In genomic region chr3:182969277-182969676, GRCh38 we compare ENCODE assay signal across 10 cellular contexts. TPM values are rescaled to one million over a fixed set of nuclear protein-coding genes. Genes with fewer than 3 reads are reported as not detected.
DNase-seq lines count a peak whose midpoint lies in the region; TF ChIP-seq lines count a peak whose summit lies in the region.
"Had no signal": no experiment of that assay in that cellular context is flagged by ENCODE, and none has a peak within 500 bp of the region (broad histone marks: within the 10 kb centered on the region; RNA-seq: fewer than 3 reads in every experiment).

No MANE protein-coding gene starts in this region.

- H3K4me1 Mint-ChIP-seq in dendritic cell treated with granulocyte-macrophage colony-stimulating factor and Interleukin-4, amounts not matched to agents 40 ng/mL and 50 ng/mL, for 4 days (ENCODE audit: low read depth): peaks cover 41% of the 10 kb centered on the region
- peaks cover 28% of the 10 kb centered on the region for H3K4me1 Mint-ChIP-seq in progenitor cell of endocrine pancreas (ENCODE audit: low read depth)
- H3K4me1 Mint-ChIP-seq in activated T-helper 2 cell treated with anti-CD3 and anti-CD28 coated beads, Interferon-gamma antibody, Interleukin-2, Interleukin-4, amounts not matched to agents 10 μg/mL and 5 μg/mL and 100 μg/mL, durations not matched to agents 14 hours and 24 hours and 36 hours (ENCODE audit: low read depth): peaks cover 38% of the 10 kb centered on the region

- intact Hi-C loops in dendritic cell treated with granulocyte-macrophage colony-stimulating factor and Interleukin-4, amounts not matched to agents 40 ng/mL and 50 ng/mL, for 4 days (cut with micrococcal nuclease): no loop called here
- intact Hi-C loops in activated T-helper 2 cell treated with anti-CD3 and anti-CD28 coated beads, Interferon-gamma antibody, Interleukin-2, Interleukin-4, amounts not matched to agents 10 μg/mL and 5 μg/mL and 100 μg/mL, durations not matched to agents 14 hours and 24 hours and 36 hours (cut with micrococcal nuclease): loop anchor here (5.0 to 10.0 kb wide), 2 partner anchors 126 to 498 kb away; partner anchors contain the start of gene MCCC1

- no peak for TF ChIP-seq CTCF in progenitor cell of endocrine pancreas (IDR thresholded peaks at IDR 0.05; ENCODE audit: unreplicated experiment)

- H3K36me3 Mint-ChIP-seq in dendritic cell treated with granulocyte-macrophage colony-stimulating factor and Interleukin-4, amounts not matched to agents 40 ng/mL and 50 ng/mL, for 4 days (ENCODE audit: low read depth): peaks cover 9% of the 10 kb centered on the region
- H3K36me3 Mint-ChIP-seq in progenitor cell of endocrine pancreas (ENCODE audit: insufficient read depth): peaks cover 2% of the 10 kb centered on the region
- peaks cover 12% of the 10 kb centered on the region for H3K36me3 Mint-ChIP-seq in activated T-helper 2 cell treated with anti-CD3 and anti-CD28 coated beads, Interferon-gamma antibody, Interleukin-2, Interleukin-4, amounts not matched to agents 10 μg/mL and 5 μg/mL and 100 μg/mL, durations not matched to agents 14 hours and 24 hours and 36 hours (ENCODE audit: low read depth)

- DNase-seq in GM03348 (ENCODE audit: low spot score) (peak; percentile 62), NCI-H69 (lab: John Stamatoyannopoulos, UW) (peak; percentile 25), progenitor cell of endocrine pancreas (ENCODE audit: low spot score, unreplicated experiment) (no peak), DMS53 treated with DMSO at 0.1 percent for 48 hours (lab: John Stamatoyannopoulos, UW; ENCODE audit: unreplicated experiment) (no peak), superior temporal gyrus (ENCODE audit: extremely low spot score) (no peak)
- no peak for DNase-seq in activated T-helper 2 cell treated with anti-CD3 and anti-CD28 coated beads, Interferon-gamma antibody, Interleukin-2, Interleukin-4, amounts not matched to agents 10 μg/mL and 5 μg/mL and 100 μg/mL, durations not matched to agents 14 hours and 24 hours and 36 hours (ENCODE audit: low spot score)
- DNase-seq: activated naive CD8-positive, alpha-beta T cell treated with anti-CD3 and anti-CD28 coated beads, Interleukin-2, amount 10 ng/mL, durations not matched to agents 7 days and 5 days; NCI-H2171; T1000 had no signal

- H3K4me3 Mint-ChIP-seq in dendritic cell treated with granulocyte-macrophage colony-stimulating factor and Interleukin-4, amounts not matched to agents 40 ng/mL and 50 ng/mL, for 4 days: no peak overlapping the region
- H3K4me3 Mint-ChIP-seq in progenitor cell of endocrine pancreas (ENCODE audit: low read depth): no peak overlapping the region
- H3K4me3 Mint-ChIP-seq in activated T-helper 2 cell treated with anti-CD3 and anti-CD28 coated beads, Interferon-gamma antibody, Interleukin-2, Interleukin-4, amounts not matched to agents 10 μg/mL and 5 μg/mL and 100 μg/mL, durations not matched to agents 14 hours and 24 hours and 36 hours (ENCODE audit: low read depth): no peak overlapping the region
- H3K4me3 Mint-ChIP-seq: activated naive CD8-positive, alpha-beta T cell treated with anti-CD3 and anti-CD28 coated beads, Interleukin-2, amount 10 ng/mL, durations not matched to agents 7 days and 5 days had no signal

- no peaks in the 10 kb centered on the region for H3K27me3 Mint-ChIP-seq in dendritic cell treated with granulocyte-macrophage colony-stimulating factor and Interleukin-4, amounts not matched to agents 40 ng/mL and 50 ng/mL, for 4 days
- H3K27me3 Mint-ChIP-seq in progenitor cell of endocrine pancreas: no peaks in the 10 kb centered on the region
- no peaks in the 10 kb centered on the region for H3K27me3 Mint-ChIP-seq in activated T-helper 2 cell treated with anti-CD3 and anti-CD28 coated beads, Interferon-gamma antibody, Interleukin-2, Interleukin-4, amounts not matched to agents 10 μg/mL and 5 μg/mL and 100 μg/mL, durations not matched to agents 14 hours and 24 hours and 36 hours (ENCODE audit: low read depth)
- H3K27me3 Mint-ChIP-seq: activated naive CD8-positive, alpha-beta T cell treated with anti-CD3 and anti-CD28 coated beads, Interleukin-2, amount 10 ng/mL, durations not matched to agents 7 days and 5 days had no signal

- H3K27ac Mint-ChIP-seq in dendritic cell treated with granulocyte-macrophage colony-stimulating factor and Interleukin-4, amounts not matched to agents 40 ng/mL and 50 ng/mL, for 4 days: peak overlapping the region; percentile 63
- H3K27ac Mint-ChIP-seq in progenitor cell of endocrine pancreas: peak overlapping the region; percentile 19
- no peak overlapping the region for H3K27ac Mint-ChIP-seq in activated T-helper 2 cell treated with anti-CD3 and anti-CD28 coated beads, Interferon-gamma antibody, Interleukin-2, Interleukin-4, amounts not matched to agents 10 μg/mL and 5 μg/mL and 100 μg/mL, durations not matched to agents 14 hours and 24 hours and 36 hours
- H3K27ac Mint-ChIP-seq: activated naive CD8-positive, alpha-beta T cell treated with anti-CD3 and anti-CD28 coated beads, Interleukin-2, amount 10 ng/mL, durations not matched to agents 7 days and 5 days had no signal

- H3K9me3 Mint-ChIP-seq in dendritic cell treated with granulocyte-macrophage colony-stimulating factor and Interleukin-4, amounts not matched to agents 40 ng/mL and 50 ng/mL, for 4 days: no peaks in the 10 kb centered on the region
- no peaks in the 10 kb centered on the region for H3K9me3 Mint-ChIP-seq in progenitor cell of endocrine pancreas (ENCODE audit: low read depth)
- no peaks in the 10 kb centered on the region for H3K9me3 Mint-ChIP-seq in activated T-helper 2 cell treated with anti-CD3 and anti-CD28 coated beads, Interferon-gamma antibody, Interleukin-2, Interleukin-4, amounts not matched to agents 10 μg/mL and 5 μg/mL and 100 μg/mL, durations not matched to agents 14 hours and 24 hours and 36 hours
- H3K9me3 Mint-ChIP-seq: activated naive CD8-positive, alpha-beta T cell treated with anti-CD3 and anti-CD28 coated beads, Interleukin-2, amount 10 ng/mL, durations not matched to agents 7 days and 5 days had no signal

RNA-seq across cellular contexts. Expression of gene DCUN1D1, which starts 11.1 kb away (rescaled TPM):
- total RNA-seq in progenitor cell of endocrine pancreas: 64.6 and 66.1 TPM in 2 replicates
- 59.8 and 64.8 TPM in 2 replicates for total RNA-seq in activated T-helper 2 cell treated with anti-CD3 and anti-CD28 coated beads, Interferon-gamma antibody, Interleukin-2, Interleukin-4, amounts not matched to agents 10 μg/mL and 5 μg/mL and 100 μg/mL, durations not matched to agents 14 hours and 24 hours and 36 hours

Comparison
In these comparisons a context has a peak if more than half of its experiments do, and no peak if none do; other contexts are left out.
1. DNase-seq: peak in GM03348 (single experiment) and NCI-H69 (single experiment); none in progenitor cell of endocrine pancreas (single experiment), activated T-helper 2 cell treated with anti-CD3 and anti-CD28 coated beads, Interferon-gamma antibody, Interleukin-2, Interleukin-4, amounts not matched to agents 10 μg/mL and 5 μg/mL and 100 μg/mL, durations not matched to agents 14 hours and 24 hours and 36 hours (single experiment), DMS53 treated with DMSO at 0.1 percent for 48 hours (single experiment) and superior temporal gyrus (single experiment).